25 cellular contexts compared by ENCODE assay signal in genomic region chr9:131027048-131027871, GRCh38. TPM values are rescaled to one million over a fixed set of nuclear protein-coding genes. Genes with fewer than 3 reads are reported as not detected.
"Had no signal": no experiment of that assay in that cellular context is flagged by ENCODE, and none has a peak within 500 bp of the region (broad histone marks: within the 10 kb centered on the region; RNA-seq: fewer than 3 reads in every experiment).

No MANE protein-coding gene starts in this region.

- H3K4me2 ChIP-seq: hepatocyte, smooth muscle cell had no signal

- H3K79me2 ChIP-seq: hepatocyte, parathyroid adenoma had no signal

- H2AFZ ChIP-seq: hepatocyte, parathyroid adenoma had no signal

- ATAC-seq: heart right ventricle; left cardiac atrium; left lung; mucosa of descending colon; naive thymus-derived CD4-positive, alpha-beta T cell; psoas muscle; right lobe of liver; stimulated activated memory B cell treated with anti-CD40 and anti-IgM and Interleukin-4, amounts not matched to agents 10 μg/mL and 1 μg/mL and 100 μg/mL, for 72 hours; stimulated activated naive CD8-positive, alpha-beta T cell treated with anti-CD3 and anti-CD28 coated beads, Interleukin-15, amount 100 ng/mL, for 72 hours had no signal

- DNase-seq: heart right ventricle; kidney glomerular epithelial cell; left cardiac atrium; midbrain; mucosa of descending colon; naive thymus-derived CD4-positive, alpha-beta T cell; nucleus accumbens; right lobe of liver; stimulated activated CD4-positive, alpha-beta T cell treated with anti-CD3 and anti-CD28 coated beads, Interleukin-1b, Interleukin-23, amount 100 ng/mL, for 48 hours; stimulated activated CD4-positive, alpha-beta T cell treated with anti-CD3 and anti-CD28 coated beads, Interleukin-2, amount 100 ng/mL, for 48 hours; stimulated activated CD4-positive, alpha-beta T cell treated with anti-CD3 and anti-CD28 coated beads, Interleukin-4, amount 100 ng/mL, for 4 hours; stimulated activated CD8-positive, alpha-beta memory T cell treated with anti-CD3 and anti-CD28 coated beads, Interleukin-4, amount 100 ng/mL, for 48 hours; stimulated activated naive CD4-positive, alpha-beta T cell treated with Interleukin-2 at 50 U/mL for 16 hours; stimulated activated naive CD8-positive, alpha-beta T cell treated with anti-CD3 and anti-CD28 coated beads, Interleukin-15, amount 100 ng/mL, for 72 hours; substantia nigra; upper lobe of left lung had no signal

- H3K4me3 ChIP-seq: heart right ventricle, hepatocyte, left lung, lung, mucosa of descending colon, psoas muscle, right lobe of liver, smooth muscle cell, tibial nerve, upper lobe of left lung had no signal

- H3K9me3 ChIP-seq: heart right ventricle, left lung, mucosa of descending colon, psoas muscle, right lobe of liver, tibial nerve, upper lobe of left lung had no signal

- H3K36me3 ChIP-seq: heart right ventricle, left lung, right lobe of liver, tibial nerve, upper lobe of left lung had no signal

- H3K27me3 ChIP-seq: hepatocyte, right lobe of liver, tibial nerve, upper lobe of left lung had no signal

- H3K4me1 ChIP-seq: heart right ventricle, left lung, parathyroid adenoma, psoas muscle, right lobe of liver, tibial nerve, upper lobe of left lung had no signal

- H3K27ac ChIP-seq: heart right ventricle, hepatocyte, left lung, parathyroid adenoma, psoas muscle, right lobe of liver, tibial nerve had no signal

RNA-seq across cellular contexts. Expression of gene LAMC3, which starts 18.3 kb away (rescaled TPM):
- total RNA-seq: natural killer cell treated with Interleukin-12 subunit alpha and Interleukin-12 subunit beta and Interleukin-15 and Interleukin-18, amount 100 ng/mL, for 72 hours had no signal
